In the genomic region with DNA sequence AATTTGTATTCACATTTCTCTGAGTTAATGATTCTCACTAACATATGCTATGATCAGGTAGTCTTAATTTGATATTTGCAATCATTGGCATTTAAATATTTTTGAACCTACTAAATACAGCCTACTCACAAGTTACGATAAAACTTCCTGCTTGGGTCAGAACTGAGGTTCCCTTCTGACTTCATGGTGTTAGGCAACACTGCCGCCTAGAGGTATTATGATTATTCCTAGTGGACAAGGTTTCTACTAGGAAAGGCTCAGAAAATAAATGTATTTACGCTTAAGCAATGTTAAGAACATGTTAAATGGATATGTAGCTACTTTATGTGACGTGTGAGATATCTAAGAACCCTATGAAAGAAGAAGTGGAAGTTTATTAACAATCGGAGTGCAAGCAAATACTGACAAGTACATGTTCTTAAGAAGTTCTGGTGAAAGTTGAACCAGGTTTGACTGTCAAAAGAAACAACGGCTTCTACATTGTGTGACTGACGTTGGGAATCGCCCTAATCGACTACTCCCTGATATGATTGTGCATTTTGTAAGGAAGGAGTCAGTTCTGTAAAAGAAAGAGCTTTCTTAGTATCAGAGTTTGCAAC, we compare ENCODE assay signal across 8 cellular contexts.
A peak's percentile ranks its signal among the peaks of the same experiment; 100 is the strongest.
DNase-seq lines count a peak whose midpoint lies in the region; ATAC-seq, FAIRE-seq and TF ChIP-seq lines count a peak whose summit lies in the region.

No MANE protein-coding gene starts in this region.

- DNase-seq in Daoy (ENCODE audit: low read depth) (peak; percentile 3), NCI-H526 treated with DMSO at 0.1 percent for 48 hours (lab: John Stamatoyannopoulos, UW) (peak; percentile 70), GM12878 (ENCODE audit: low read depth, low spot score) (no peak), lung (ENCODE audit: low spot score) (peak; percentile 31), cortex of kidney (lab: John Stamatoyannopoulos, UW) (no peak)

- H3K27ac ChIP-seq in GM12878 (ENCODE audit: control insufficient read depth, insufficient read depth) (no peak overlapping the region), lung (ENCODE audit: low read depth in 1 of 2, low read length in 1 of 2) (no peak overlapping the region)

- TF ChIP-seq RAD21 in GM12878 (IDR thresholded peaks at IDR 0.05; ENCODE audit: insufficient read depth, low read depth, low read length): peak; percentile 76

- CTCF ChIA-PET in GM12878 (lab: Yijun Ruan, JAX): interaction anchor here (0.6 to 2.9 kb wide), 12 partner anchors 9 to 1854 kb away, joined by 3 to 9 read pairs (median 3); no protein-coding TSS in a partner anchor

- H3K4me3 ChIP-seq in GM12878: no peak overlapping the region
- no peak overlapping the region for H3K4me3 ChIP-seq in lung

- intact Hi-C loops in GM12878 (cut with micrococcal nuclease; ENCODE audit: unreplicated experiment): loop anchor here (5.0 to 10.0 kb wide), 5 partner anchors 180 to 1062 kb away; no protein-coding TSS in a partner anchor

- FAIRE-seq in GM12878 (lab: Jason Lieb, UNC): peak; percentile 7

- H3K36me3 ChIP-seq in GM12878 (ENCODE audit: control insufficient read depth in 2 of 2, insufficient read depth in 2 of 2, low read length in 1 of 2) (no peaks in the 10 kb centered on the region), lung (ENCODE audit: control insufficient read depth in 2 of 2, insufficient read depth in 2 of 2, low read length in 2 of 2) (no peaks in the 10 kb centered on the region)

- RAD21 ChIA-PET in GM12878 (lab: Charles Lee; ENCODE audit: unreplicated experiment): interaction anchor here (0.6 to 1.4 kb wide), 3 partner anchors 88 to 392 kb away, joined by 4 to 5 read pairs (median 5); no protein-coding TSS in a partner anchor

- no peak for TF ChIP-seq EP300 in GM12878 (IDR thresholded peaks at IDR 0.05; ENCODE audit: borderline replicate concordance in 1 of 2, control insufficient read depth in 1 of 2, low read depth in 2 of 2, low read length in 2 of 2)

- in situ Hi-C loops in GM12878 (cut with MboI): no loop called here

- no TSS peak for BruUV-seq in GM12878 (replicated peaks; lab: Mats Ljungman, UMichigan)

- H3K4me1 ChIP-seq in GM12878 (ENCODE audit: control insufficient read depth, insufficient read depth, low read length) (no peaks in the 10 kb centered on the region), lung (ENCODE audit: control insufficient read depth in 2 of 2, insufficient read depth in 2 of 2, low read length in 2 of 2) (no peaks in the 10 kb centered on the region)

- no peak overlapping the region for H2AFZ ChIP-seq in GM12878 (ENCODE audit: control insufficient read depth, low read depth, low read length)

- POLR2A ChIA-PET in GM12878 (lab: Charles Lee): no interaction called here

- no peak overlapping the region for H3K9ac ChIP-seq in GM12878 (ENCODE audit: control insufficient read depth, insufficient read depth, low read length)

- TF ChIP-seq CTCF in GM12878 (IDR thresholded peaks at IDR 0.05 in 2 of 3, conservative IDR thresholded peaks at IDR 0.05 in 1 of 3; ENCODE audit: control insufficient read depth in 2 of 3, extremely low read depth in 1 of 3, insufficient read depth in 1 of 3, low read depth in 3 of 3, low read length in 3 of 3) (peak; percentile 36 to 66 (median 65)), lung (IDR thresholded peaks at IDR 0.05; ENCODE audit: control extremely low read depth, extremely low read depth) (peak; percentile 40)

- SMC1A ChIA-PET in GM12878 (lab: Charles Lee; ENCODE audit: uncharacterized antibody, unreplicated experiment): interaction anchor here (0.6 to 1.6 kb wide), 9 partner anchors 13 to 1800 kb away, joined by 3 to 5 read pairs (median 3); no protein-coding TSS in a partner anchor

- H4K20me1 ChIP-seq in GM12878 (ENCODE audit: control insufficient read depth, insufficient read depth): no peaks in the 10 kb centered on the region

- WGBS in GM12878 (ENCODE audit: insufficient coverage, insufficient replicate concordance, low lambda C conversion rate, missing lambda C conversion rate): 29% methylated on average over 9 of the region's 9 CpGs
- 36 to 42% methylated on average over 9 of the region's 9 CpGs for WGBS in lung, 2 donors

- H3K27me3 ChIP-seq in GM12878 (replicated peaks in 1 of 2; ENCODE audit: control insufficient read depth in 2 of 2, insufficient read depth in 2 of 2, low read length in 1 of 2): no peaks in the 10 kb centered on the region
- no peaks in the 10 kb centered on the region for H3K27me3 ChIP-seq in lung (ENCODE audit: control insufficient read depth, insufficient read depth)

- no peaks in the 10 kb centered on the region for H3K9me3 ChIP-seq in GM12878 (replicated peaks; ENCODE audit: control insufficient read depth, insufficient read depth, low read length)
- H3K9me3 ChIP-seq in lung (ENCODE audit: control insufficient read depth in 2 of 2, insufficient read depth in 1 of 2, low read length in 1 of 2): no peaks in the 10 kb centered on the region

- no peaks in the 10 kb centered on the region for H3K79me2 ChIP-seq in GM12878 (ENCODE audit: control insufficient read depth, insufficient read depth, low read length)

- TF ChIP-seq POLR2A in GM12878 (IDR thresholded peaks at IDR 0.05; ENCODE audit: low read depth, low read length): no peak

- ATAC-seq in HG02623 (IDR thresholded peaks at IDR 0.05; ENCODE audit: unreplicated experiment) (peak; percentile 81), GM12878 (peak; percentile 92), lung (ENCODE audit: insufficient read depth, low FRiP score) (no peak), GM21576 (IDR thresholded peaks at IDR 0.05; ENCODE audit: unreplicated experiment) (no peak), HG02588 (IDR thresholded peaks at IDR 0.05; ENCODE audit: unreplicated experiment) (no peak)

- no peak overlapping the region for H3K4me2 ChIP-seq in GM12878 (ENCODE audit: control insufficient read depth, insufficient read depth)

TF ChIP-seq in GM12878, 131 proteins besides CTCF, POLR2A, EP300 and RAD21:
- TF ChIP-seq KDM1A (IDR thresholded peaks at IDR 0.05; ENCODE audit: borderline replicate concordance): no peak
- peak; percentile 53; the same call in 1 of the 2 replicates for TF ChIP-seq SMC3 (IDR thresholded peaks at IDR 0.05; ENCODE audit: borderline replicate concordance, low read length)

Comparison
In these comparisons a context has a peak if more than half of its experiments do, and no peak if none do; other contexts are left out.
1. DNase-seq: peak in Daoy (single experiment), NCI-H526 treated with DMSO at 0.1 percent for 48 hours (single experiment) and lung (single experiment); none in GM12878 (single experiment) and cortex of kidney (single experiment).
2. ATAC-seq: peak in HG02623 (single experiment) and GM12878 (single experiment); none in lung (single experiment), GM21576 (single experiment) and HG02588 (single experiment).